In the genomic region with DNA sequence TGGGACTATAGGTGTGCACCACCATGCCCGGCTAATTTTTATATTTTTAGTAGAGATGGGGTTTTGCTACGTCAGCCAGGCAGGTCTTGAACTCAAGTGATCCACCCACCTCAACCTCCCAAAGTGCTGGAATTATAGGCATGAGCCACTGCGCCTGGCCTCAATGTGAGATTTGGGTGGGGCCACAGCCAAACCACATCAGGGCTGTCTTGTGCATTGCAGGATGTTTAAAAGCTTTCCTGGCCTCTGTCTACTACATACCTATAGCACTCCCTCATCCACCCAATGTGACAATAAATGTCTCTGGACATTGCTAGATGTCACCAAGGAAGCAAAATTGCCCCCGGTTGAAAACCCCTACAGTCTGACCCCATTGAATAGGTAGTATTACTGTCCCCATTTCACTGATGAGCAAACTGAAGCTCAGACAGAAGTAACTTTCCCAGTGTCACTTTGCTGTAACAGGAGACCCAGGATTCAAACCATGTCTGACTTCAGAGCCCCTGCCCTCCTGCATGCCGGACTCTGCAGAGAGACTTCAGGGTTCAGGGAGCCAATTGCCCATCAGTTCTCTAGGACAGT, we compare ENCODE assay signal across 8 cellular contexts. TPM values are rescaled to one million over a fixed set of nuclear protein-coding genes. Genes with fewer than 3 reads are reported as not detected.
DNase-seq lines count a peak whose midpoint lies in the region; ATAC-seq and TF ChIP-seq lines count a peak whose summit lies in the region.

No MANE protein-coding gene starts in this region.

- CTCF ChIA-PET in Caco-2 (lab: Charles Lee) (no interaction called here), PC-3 (lab: Charles Lee) (interaction anchor here (0.5 to 1.3 kb wide), 4 partner anchors 13 to 109 kb away, joined by 3 to 5 read pairs (median 4); no protein-coding TSS in a partner anchor)

- H3K27ac Mint-ChIP-seq in Caco-2 (ENCODE audit: unreplicated experiment): peak overlapping the region; percentile 77
- H3K27ac Mint-ChIP-seq in central memory CD8-positive, alpha-beta T cell (ENCODE audit: low read depth): peak overlapping the region; percentile 66
- peak overlapping the region; percentile 79 to 87 (median 85) for H3K27ac Mint-ChIP-seq in nephron

- H3K36me3 ChIP-seq in Caco-2 (ENCODE audit: control insufficient read depth, insufficient read depth, low read length) (no peaks in the 10 kb centered on the region), PC-3 (ENCODE audit: low read depth, low read length) (no peaks in the 10 kb centered on the region)

- H3K27ac ChIP-seq in PC-3 (ENCODE audit: low read length): peak overlapping the region; percentile 94

- no peaks in the 10 kb centered on the region for H3K9me2 ChIP-seq in PC-3 (replicated peaks; ENCODE audit: low read length)

- H3K4me3 Mint-ChIP-seq in Caco-2 (ENCODE audit: unreplicated experiment) (no peak overlapping the region), nephron (no peak overlapping the region)
- peak overlapping the region; percentile 16 for H3K4me3 Mint-ChIP-seq in central memory CD8-positive, alpha-beta T cell

- H3K79me2 ChIP-seq in PC-3 (ENCODE audit: low read length): peaks cover 20% of the 10 kb centered on the region

- ATAC-seq in PC-3 (peak; percentile 40), GM18502 (IDR thresholded peaks at IDR 0.05; ENCODE audit: poor library complexity, unreplicated experiment) (no peak)
- no peak for ATAC-seq in central memory CD8-positive, alpha-beta T cell (replicated peaks; ENCODE audit: extremely low read depth, poor library complexity, severe bottlenecking)

- no TSS peak for BruUV-seq in Caco-2 (replicated peaks; lab: Mats Ljungman, UMichigan)
- BruUV-seq in PC-3 (replicated peaks; lab: Mats Ljungman, UMichigan): no TSS peak

- H3K4me2 ChIP-seq in PC-3 (ENCODE audit: low read length): peak overlapping the region; percentile 92

- intact Hi-C loops in Caco-2 (cut with micrococcal nuclease; ENCODE audit: unreplicated experiment): no loop called here
- intact Hi-C loops in PC-3 (cut with micrococcal nuclease): loop anchor here (2.0 kb wide), 1 partner anchor 64 kb away; no protein-coding TSS in a partner anchor

- H3K9ac ChIP-seq in PC-3 (ENCODE audit: low read length): peak overlapping the region; percentile 94

- H3K27me3 ChIP-seq in Caco-2 (replicated peaks; ENCODE audit: control insufficient read depth, insufficient read depth, low read length) (no peaks in the 10 kb centered on the region), PC-3 (ENCODE audit: low read length) (no peaks in the 10 kb centered on the region)

- no peak for DNase-seq in Caco-2
- peak; percentile 97 for DNase-seq in PC-3
- DNase-seq in central memory CD8-positive, alpha-beta T cell (ENCODE audit: low spot score in 2 of 2): no peak
- no peak for DNase-seq in NCI-H510A (lab: John Stamatoyannopoulos, UW)
- no peak for DNase-seq in NCI-H748 (lab: John Stamatoyannopoulos, UW; ENCODE audit: unreplicated experiment)
- DNase-seq in cerebellar nuclear complex (lab: John Stamatoyannopoulos, UW): no peak

- H3K4me1 ChIP-seq in Caco-2 (peaks cover 19% of the 10 kb centered on the region), PC-3 (ENCODE audit: insufficient read depth, low read length) (peaks cover 50% of the 10 kb centered on the region)

- H3K9me3 ChIP-seq in Caco-2: no peaks in the 10 kb centered on the region
- no peaks in the 10 kb centered on the region for H3K9me3 ChIP-seq in PC-3 (ENCODE audit: low read length)

- H2AFZ ChIP-seq in PC-3 (ENCODE audit: low read length): no peak overlapping the region

- H3K4me3 ChIP-seq in Caco-2 (ENCODE audit: low read depth, low read length) (no peak overlapping the region), PC-3 (ENCODE audit: low read length) (peak overlapping the region; percentile 57)

- H3K27me3 Mint-ChIP-seq in Caco-2 (ENCODE audit: insufficient read depth, unreplicated experiment) (no peaks in the 10 kb centered on the region), nephron (ENCODE audit: low read depth) (peaks cover 16% of the 10 kb centered on the region)
- no peaks in the 10 kb centered on the region for H3K27me3 Mint-ChIP-seq in central memory CD8-positive, alpha-beta T cell

- no peaks in the 10 kb centered on the region for H3K9me3 Mint-ChIP-seq in Caco-2 (ENCODE audit: unreplicated experiment)
- no peaks in the 10 kb centered on the region for H3K9me3 Mint-ChIP-seq in central memory CD8-positive, alpha-beta T cell
- H3K9me3 Mint-ChIP-seq in nephron: no peaks in the 10 kb centered on the region

- TF ChIP-seq CTCF in Caco-2 (IDR thresholded peaks at IDR 0.05; ENCODE audit: insufficient read depth in 1 of 2, low read depth in 1 of 2, low read length in 1 of 2, severe bottlenecking in 1 of 2, unreplicated experiment in 1 of 2): no peak
- TF ChIP-seq CTCF in PC-3 (conservative IDR thresholded peaks at IDR 0.05; ENCODE audit: low read depth, low read length): no peak
- TF ChIP-seq CTCF in nephron (IDR thresholded peaks at IDR 0.05; ENCODE audit: unreplicated experiment in 3 of 3): no peak

- H3K36me3 Mint-ChIP-seq in Caco-2 (ENCODE audit: insufficient read depth, unreplicated experiment) (peaks cover 13% of the 10 kb centered on the region), nephron (ENCODE audit: low read depth) (no peaks in the 10 kb centered on the region)
- peaks cover 9% of the 10 kb centered on the region for H3K36me3 Mint-ChIP-seq in central memory CD8-positive, alpha-beta T cell (ENCODE audit: insufficient read depth)

- POLR2A ChIA-PET in Caco-2 (lab: Charles Lee) (no interaction called here), PC-3 (lab: Charles Lee; ENCODE audit: unreplicated experiment) (interaction anchor here (1.2 kb wide), 1 partner anchor 51 kb away, joined by 15 read pairs; no protein-coding TSS in a partner anchor)

- H3K4me1 Mint-ChIP-seq in Caco-2 (ENCODE audit: low read depth, unreplicated experiment): peaks cover 25% of the 10 kb centered on the region
- peaks cover 54% of the 10 kb centered on the region for H3K4me1 Mint-ChIP-seq in central memory CD8-positive, alpha-beta T cell
- peaks cover 42% of the 10 kb centered on the region for H3K4me1 Mint-ChIP-seq in nephron

- peaks cover 9% of the 10 kb centered on the region for H4K20me1 ChIP-seq in PC-3 (ENCODE audit: low read length)

- peaks cover 34% of the 10 kb centered on the region for H3F3A ChIP-seq in PC-3 (ENCODE audit: low read length, unreplicated experiment)

RNA-seq across cellular contexts. Expression of gene MAP3K14, which starts 3.6 kb away (rescaled TPM):
- total RNA-seq in Caco-2 (2022): 10.0 and 11.7 TPM in 2 replicates
- total RNA-seq in PC-3 (2014; rRNA removed): 15.9 and 16.8 TPM in 2 replicates

RNA-seq across cellular contexts. Expression of gene SPATA32, which starts 58.5 kb away (rescaled TPM):
- total RNA-seq in Caco-2 (2022) (not detected in 2 replicates), PC-3 (2014; rRNA removed) (not detected in 2 replicates)
